29 cellular contexts compared by ENCODE assay signal in genomic region chr2:236696866-236697265, GRCh38.
"Had no signal": no experiment of that assay in that cellular context is flagged by ENCODE, and none has a peak within 500 bp of the region (broad histone marks: within the 10 kb centered on the region; RNA-seq: fewer than 3 reads in every experiment).

No MANE protein-coding gene starts in this region.

- H3K27ac ChIP-seq: adrenal gland, ascending aorta, body of pancreas, brain microvascular endothelial cell, breast epithelium, cardiac muscle cell had no signal

- H3K4me3 ChIP-seq: adrenal gland, ascending aorta, body of pancreas, breast epithelium, cardiac muscle cell had no signal

- DNase-seq: activated effector memory CD4-positive, alpha-beta T cell treated with anti-CD3 and anti-CD28 coated beads, Interleukin-2, amount 50 U/mL, for 16 hours; activated effector memory CD4-positive, alpha-beta T cell treated with Interleukin-2 at 50 U/mL for 16 hours; activated gamma-delta T cell; activated gamma-delta T cell treated with Interleukin-2 at 50 U/mL for 16 hours; activated naive CD4-positive, alpha-beta T cell; activated naive CD4-positive, alpha-beta T cell treated with anti-CD3 and anti-CD28 coated beads for 36 hours; activated naive CD4-positive, alpha-beta T cell treated with anti-CD3 and anti-CD28 coated beads, Interleukin-2, amount 10 ng/mL, durations not matched to agents 7 days and 5 days; activated naive CD4-positive, alpha-beta T cell treated with anti-CD3 and anti-CD28 coated beads, Interleukin-2, amount 50 U/mL, for 16 hours; activated naive CD4-positive, alpha-beta T cell treated with Interleukin-2 at 50 U/mL for 16 hours; activated naive CD8-positive, alpha-beta T cell treated with anti-CD3 and anti-CD28 coated beads for 36 hours; activated naive CD8-positive, alpha-beta T cell treated with anti-CD3 and anti-CD28 coated beads, Interleukin-2, amount 10 ng/mL, durations not matched to agents 7 days and 5 days; activated naive CD8-positive, alpha-beta T cell treated with anti-CD3 and anti-CD28 coated beads, Interleukin-2, amount 50 U/mL, for 24 hours; activated T-cell treated with anti-CD3 and anti-CD28 coated beads, Interleukin-2, amount 50 U/mL, for 24 hours; activated T-cell treated with anti-CD3 and anti-CD28 coated beads, Interleukin-2, amount 50 U/mL, for 4 hours; activated T-cell treated with anti-CD3 and anti-CD28 coated beads, Interleukin-2, amount 50 U/mL, for 48 hours; activated T-cell treated with anti-CD3 and anti-CD28 coated beads, Interleukin-2, amount 50 U/mL, for 72 hours; adrenal gland; amniotic stem cell; amygdala; anterior cingulate cortex; aorta; body of pancreas; brain microvascular endothelial cell; caudate nucleus; central memory CD4-positive, alpha-beta T cell; cerebellar nuclear complex had no signal

- H3K4me1 ChIP-seq: adrenal gland, ascending aorta, body of pancreas, breast epithelium had no signal

- H3K9me3 ChIP-seq: adrenal gland, ascending aorta, body of pancreas, breast epithelium had no signal

- H3K36me3 ChIP-seq: adrenal gland, ascending aorta, brain microvascular endothelial cell, breast epithelium, cardiac muscle cell had no signal
